In the genomic region with DNA sequence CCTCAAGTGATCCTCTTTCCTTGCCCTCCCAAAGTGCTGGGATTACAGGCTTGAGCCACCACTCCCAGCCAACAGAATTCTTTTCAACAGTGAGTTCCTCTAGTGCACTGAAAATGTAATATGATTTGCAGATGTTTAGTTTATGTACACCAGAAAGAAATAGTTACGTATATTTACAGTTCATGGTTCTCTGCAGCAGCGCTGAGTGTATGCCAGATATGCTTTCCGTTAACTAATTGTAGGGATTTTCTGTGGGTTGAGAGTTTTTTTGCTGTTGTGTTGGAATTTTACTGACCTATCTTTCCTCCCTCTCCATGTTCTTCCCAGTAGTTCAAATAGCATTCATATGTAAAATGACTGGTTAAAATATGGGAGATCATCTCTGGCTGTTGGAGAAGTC, we compare ENCODE assay signal across 21 cellular contexts. TPM values are rescaled to one million over a fixed set of nuclear protein-coding genes. Genes with fewer than 3 reads are reported as not detected.
A peak's percentile ranks its signal among the peaks of the same experiment; 100 is the strongest.
DNase-seq lines count a peak whose midpoint lies in the region; ATAC-seq and TF ChIP-seq lines count a peak whose summit lies in the region.
"Had no signal": no experiment of that assay in that cellular context is flagged by ENCODE, and none has a peak within 500 bp of the region (broad histone marks: within the 10 kb centered on the region; RNA-seq: fewer than 3 reads in every experiment).

No MANE protein-coding gene starts in this region.

- H3K36me3 Mint-ChIP-seq in MCF 10A (ENCODE audit: insufficient read depth, unreplicated experiment) (no peaks in the 10 kb centered on the region), nephron (ENCODE audit: low read depth) (no peaks in the 10 kb centered on the region)
- H3K36me3 Mint-ChIP-seq in activated CD4-positive, alpha-beta memory T cell treated with anti-CD3 and anti-CD28 coated beads, Interleukin-2, amount 10 ng/mL, durations not matched to agents 7 days and 5 days (ENCODE audit: low read depth) = no peaks in the 10 kb centered on the region
- H3K36me3 Mint-ChIP-seq: activated naive CD8-positive, alpha-beta T cell; natural killer cell treated with Interleukin-12 subunit alpha and Interleukin-12 subunit beta and Interleukin-15 and Interleukin-18, amount 100 ng/mL, for 72 hours had no signal

- DNase-seq in breast epithelium (ENCODE audit: low spot score in 2 of 2) (no peak), MCF 10A (ENCODE audit: unreplicated experiment) (no peak), coronary artery (ENCODE audit: low spot score) (no peak), tibial nerve (ENCODE audit: low spot score in 2 of 2) (no peak)
- DNase-seq in activated CD4-positive, alpha-beta memory T cell treated with anti-CD3 and anti-CD28 coated beads, Interleukin-2, amount 10 ng/mL, durations not matched to agents 7 days and 5 days = no peak
- DNase-seq: 8988T; activated CD4-positive, alpha-beta T cell treated with anti-CD3 and anti-CD28 coated beads, Interleukin-2, amount 50 U/mL, for 48 hours; activated T-cell treated with anti-CD3 and anti-CD28 coated beads, Interleukin-2, amount 50 U/mL, for 48 hours; C1 segment of cervical spinal cord; endodermal cell; NCI-H2107; NCI-H526 treated with DMSO at 0.1 percent for 48 hours; retina; stimulated activated CD4-positive, alpha-beta T cell treated with anti-CD3 and anti-CD28 coated beads, Interleukin-1b, Interleukin-23, amount 100 ng/mL, for 48 hours had no signal

- H3K9me3 ChIP-seq in breast epithelium = no peaks in the 10 kb centered on the region
- no peaks in the 10 kb centered on the region for H3K9me3 ChIP-seq in tibial nerve

- no peaks in the 10 kb centered on the region for H3K36me3 ChIP-seq in breast epithelium
- no peaks in the 10 kb centered on the region for H3K36me3 ChIP-seq in tibial nerve

- POLR2A ChIA-PET in MCF 10A (lab: Yijun Ruan, JAX) = interaction anchor here (0.6 to 2.0 kb wide), 4 partner anchors 9 to 150 kb away, joined by 3 to 9 read pairs (median 4); a partner anchor contains a TSS
- POLR2A ChIA-PET in activated CD4-positive, alpha-beta memory T cell treated with anti-CD3 and anti-CD28 coated beads, Interleukin-2, amount 10 ng/mL, durations not matched to agents 7 days and 5 days (lab: Charles Lee) = no interaction called here

- H3K27me3 ChIP-seq in breast epithelium (no peaks in the 10 kb centered on the region), tibial nerve (no peaks in the 10 kb centered on the region)

- H3K4me3 ChIP-seq in breast epithelium (no peak overlapping the region), coronary artery (no peak overlapping the region), tibial nerve (no peak overlapping the region)

- TF ChIP-seq CTCF in breast epithelium (IDR thresholded peaks at IDR 0.05) (no peak), MCF 10A (IDR thresholded peaks at IDR 0.05; ENCODE audit: unreplicated experiment) (no peak), coronary artery (IDR thresholded peaks at IDR 0.05) (no peak), nephron (IDR thresholded peaks at IDR 0.05; ENCODE audit: unreplicated experiment in 3 of 3) (no peak), tibial nerve (IDR thresholded peaks at IDR 0.05) (no peak)

- CTCF ChIA-PET in MCF 10A (lab: Yijun Ruan, JAX) = no interaction called here
- CTCF ChIA-PET in activated CD4-positive, alpha-beta memory T cell treated with anti-CD3 and anti-CD28 coated beads, Interleukin-2, amount 10 ng/mL, durations not matched to agents 7 days and 5 days (lab: Charles Lee) = no interaction called here

- ATAC-seq in GM19455 (IDR thresholded peaks at IDR 0.05; ENCODE audit: unreplicated experiment) (no peak), HG02840 (IDR thresholded peaks at IDR 0.05; ENCODE audit: low FRiP score, unreplicated experiment) (no peak)
- ATAC-seq: Panc1 had no signal

- no peak overlapping the region for H3K27ac Mint-ChIP-seq in MCF 10A (ENCODE audit: low read depth, unreplicated experiment)
- peak overlapping the region; percentile 92 to 98 (median 95) for H3K27ac Mint-ChIP-seq in nephron
- no peak overlapping the region for H3K27ac Mint-ChIP-seq in activated CD4-positive, alpha-beta memory T cell treated with anti-CD3 and anti-CD28 coated beads, Interleukin-2, amount 10 ng/mL, durations not matched to agents 7 days and 5 days
- H3K27ac Mint-ChIP-seq: activated naive CD8-positive, alpha-beta T cell; endodermal cell; natural killer cell treated with Interleukin-12 subunit alpha and Interleukin-12 subunit beta and Interleukin-15 and Interleukin-18, amount 100 ng/mL, for 72 hours had no signal

- H3K4me1 ChIP-seq in breast epithelium = peaks cover 3 to 19% of the 10 kb centered on the region in 2 donors
- H3K4me1 ChIP-seq in tibial nerve = peaks cover 0 to 99% (median 70%) of the 10 kb centered on the region in 4 donors

- WGBS in tibial nerve, 2 donors = 35 to 62% methylated on average over 3 of the region's 3 CpGs

- no peak for TF ChIP-seq EP300 in tibial nerve (IDR thresholded peaks at IDR 0.05)

- peak overlapping the region; percentile 74 to 82 for H3K27ac ChIP-seq in breast epithelium
- peak overlapping the region; percentile 54 to 72 for H3K27ac ChIP-seq in coronary artery
- peak overlapping the region; percentile 62 to 91 (median 82) for H3K27ac ChIP-seq in tibial nerve

- H3K27me3 Mint-ChIP-seq in MCF 10A (ENCODE audit: insufficient read depth, unreplicated experiment) = no peaks in the 10 kb centered on the region
- H3K27me3 Mint-ChIP-seq in nephron (ENCODE audit: low read depth) = no peaks in the 10 kb centered on the region
- H3K27me3 Mint-ChIP-seq in activated CD4-positive, alpha-beta memory T cell treated with anti-CD3 and anti-CD28 coated beads, Interleukin-2, amount 10 ng/mL, durations not matched to agents 7 days and 5 days = no peaks in the 10 kb centered on the region
- H3K27me3 Mint-ChIP-seq: activated naive CD8-positive, alpha-beta T cell; central memory CD8-positive, alpha-beta T cell; natural killer cell treated with Interleukin-12 subunit alpha and Interleukin-12 subunit beta and Interleukin-15 and Interleukin-18, amount 100 ng/mL, for 72 hours had no signal

- BruUV-seq in MCF 10A (replicated peaks; lab: Mats Ljungman, UMichigan) = no TSS peak

- H3K4me3 Mint-ChIP-seq in MCF 10A (ENCODE audit: unreplicated experiment) (no peak overlapping the region), nephron (peak overlapping the region in 2 of 3 experiments; percentile 19 to 58)
- no peak overlapping the region for H3K4me3 Mint-ChIP-seq in activated CD4-positive, alpha-beta memory T cell treated with anti-CD3 and anti-CD28 coated beads, Interleukin-2, amount 10 ng/mL, durations not matched to agents 7 days and 5 days
- H3K4me3 Mint-ChIP-seq: activated naive CD8-positive, alpha-beta T cell; central memory CD8-positive, alpha-beta T cell; endodermal cell; natural killer cell treated with Interleukin-12 subunit alpha and Interleukin-12 subunit beta and Interleukin-15 and Interleukin-18, amount 100 ng/mL, for 72 hours had no signal

- intact Hi-C loops in breast epithelium (cut with DNase I; ENCODE audit: low total_unique reads) = no loop called here
- intact Hi-C loops in MCF 10A (cut with micrococcal nuclease) = no loop called here

- no peaks in the 10 kb centered on the region for H3K9me3 Mint-ChIP-seq in MCF 10A (ENCODE audit: unreplicated experiment)
- H3K9me3 Mint-ChIP-seq in nephron = no peaks in the 10 kb centered on the region
- H3K9me3 Mint-ChIP-seq in activated CD4-positive, alpha-beta memory T cell treated with anti-CD3 and anti-CD28 coated beads, Interleukin-2, amount 10 ng/mL, durations not matched to agents 7 days and 5 days = no peaks in the 10 kb centered on the region
- H3K9me3 Mint-ChIP-seq: central memory CD8-positive, alpha-beta T cell; endodermal cell; natural killer cell treated with Interleukin-12 subunit alpha and Interleukin-12 subunit beta and Interleukin-15 and Interleukin-18, amount 100 ng/mL, for 72 hours had no signal

- H3K4me1 Mint-ChIP-seq in MCF 10A (ENCODE audit: insufficient read depth, unreplicated experiment) (peaks cover 22% of the 10 kb centered on the region), nephron (peaks cover 81% of the 10 kb centered on the region)
- no peaks in the 10 kb centered on the region for H3K4me1 Mint-ChIP-seq in activated CD4-positive, alpha-beta memory T cell treated with anti-CD3 and anti-CD28 coated beads, Interleukin-2, amount 10 ng/mL, durations not matched to agents 7 days and 5 days
- H3K4me1 Mint-ChIP-seq: central memory CD8-positive, alpha-beta T cell had no signal

- TF ChIP-seq POLR2A in breast epithelium (IDR thresholded peaks at IDR 0.05) (no peak), tibial nerve (IDR thresholded peaks at IDR 0.05) (no peak)

RNA-seq across cellular contexts. Expression of a gene that starts 44.0 kb away (rescaled TPM):
- total RNA-seq in breast epithelium (10 to 100 TPM; 24.8 to 67.5 (median 38.7) TPM), MCF 10A (2022) (5.9 and 7.6 TPM in 2 replicates), tibial nerve (100 to 1,000 TPM in 1 of 4 donors, 10 to 100 TPM in 3; 50.7 to 123 (median 81.4) TPM)
- under 1 TPM; 0.80 to 0.86 TPM for total RNA-seq in activated CD4-positive, alpha-beta memory T cell treated with anti-CD3 and anti-CD28 coated beads, Interleukin-2, amount 10 ng/mL, durations not matched to agents 7 days and 5 days

Comparison
In these comparisons a context has a peak if more than half of its experiments do, and no peak if none do; other contexts are left out.
1. H3K27ac Mint-ChIP-seq: peak in nephron (3 of 3); none in MCF 10A (single experiment) and activated CD4-positive, alpha-beta memory T cell treated with anti-CD3 and anti-CD28 coated beads, Interleukin-2, amount 10 ng/mL, durations not matched to agents 7 days and 5 days (single experiment).
2. H3K4me3 Mint-ChIP-seq: peak in nephron (2 of 3); none in MCF 10A (single experiment) and activated CD4-positive, alpha-beta memory T cell treated with anti-CD3 and anti-CD28 coated beads, Interleukin-2, amount 10 ng/mL, durations not matched to agents 7 days and 5 days (single experiment).
3. Peak in every context shown above with its lines, with median percentiles within 50 percentile points of each other: H3K27ac ChIP-seq.